In genomic region chr14:63795532-63795931, GRCh38 we compare ENCODE assay signal across 23 cellular contexts. TPM values are rescaled to one million over a fixed set of nuclear protein-coding genes. Genes with fewer than 3 reads are reported as not detected.
DNase-seq lines count a peak whose midpoint lies in the region; ATAC-seq and TF ChIP-seq lines count a peak whose summit lies in the region.
"Had no signal": no experiment of that assay in that cellular context is flagged by ENCODE, and none has a peak within 500 bp of the region (broad histone marks: within the 10 kb centered on the region; RNA-seq: fewer than 3 reads in every experiment).

No MANE protein-coding gene starts in this region.

- H2BK5ac ChIP-seq in H9 (ENCODE audit: insufficient read length, low read length): no peak overlapping the region

- no peak overlapping the region for H3T11ph ChIP-seq in H9 (ENCODE audit: low read length)

- no peak overlapping the region for H2AK5ac ChIP-seq in H9 (ENCODE audit: insufficient read length, low read length)

- no CpG with 5 or more reads among the region's 2 CpGs for WGBS in H9 (ENCODE audit: extremely low coverage, insufficient read length, low lambda C conversion rate)

- H3K36me3 Mint-ChIP-seq in H9 (ENCODE audit: insufficient read depth in 1 of 3, low read depth in 3 of 3): no peaks in the 10 kb centered on the region
- H3K36me3 Mint-ChIP-seq: CD4-positive, CD25-positive, alpha-beta regulatory T cell had no signal

- H3K4me1 ChIP-seq in OCI-LY1 (ENCODE audit: insufficient read depth, low read length, severe bottlenecking) (peaks cover 25% of the 10 kb centered on the region), H9 (ENCODE audit: insufficient read depth, low read length) (no peaks in the 10 kb centered on the region)

- no peaks in the 10 kb centered on the region; a peak in 1 of 4 replicates for H3K4me1 Mint-ChIP-seq in H9

- no peak overlapping the region for H2BK15ac ChIP-seq in H9 (ENCODE audit: low read depth, low read length)

- H4K5ac ChIP-seq in H9 (ENCODE audit: insufficient read length, low read depth, low read length): no peak overlapping the region

- H2AFZ ChIP-seq in OCI-LY1 (ENCODE audit: low read length) (peak overlapping the region; percentile 52; the same call in 1 of the 2 replicates), H9 (ENCODE audit: low read length) (no peak overlapping the region)
- H2AFZ ChIP-seq: PC-9 had no signal

- H3K79me1 ChIP-seq in H9 (ENCODE audit: insufficient read depth, low read depth, low read length, poor library complexity, severe bottlenecking): no peaks in the 10 kb centered on the region

- H3K27ac ChIP-seq in OCI-LY1 (ENCODE audit: low read depth, low read length, poor library complexity, severe bottlenecking) (no peak overlapping the region), H9 (ENCODE audit: insufficient read length, low read depth, low read length) (no peak overlapping the region)
- H3K27ac ChIP-seq: PC-9, SJSA1 had no signal

- H3K4ac ChIP-seq in H9 (ENCODE audit: low read depth, low read length): no peak overlapping the region

- H3K4me3 ChIP-seq in OCI-LY1 (ENCODE audit: low read depth, low read length, poor library complexity, severe bottlenecking): no peak overlapping the region
- H3K4me3 ChIP-seq: MG63, PC-9, SJSA1 had no signal

- H3K9me3 Mint-ChIP-seq in H9: no peaks in the 10 kb centered on the region; a peak in 1 of 5 replicates
- H3K9me3 Mint-ChIP-seq: CD4-positive, CD25-positive, alpha-beta regulatory T cell had no signal

- H3K27ac Mint-ChIP-seq in H9: no peak overlapping the region
- H3K27ac Mint-ChIP-seq: CD4-positive, CD25-positive, alpha-beta regulatory T cell had no signal

- peak; percentile 50 for ATAC-seq in HG02678 (IDR thresholded peaks at IDR 0.05; ENCODE audit: unreplicated experiment)
- ATAC-seq in esophagus mucosa: no peak
- no peak for ATAC-seq in GM19395 (IDR thresholded peaks at IDR 0.05; ENCODE audit: unreplicated experiment)
- ATAC-seq: Right ventricle myocardium inferior had no signal

- H3K79me2 ChIP-seq in OCI-LY1 (ENCODE audit: insufficient read depth, low read length) (no peaks in the 10 kb centered on the region), H9 (ENCODE audit: insufficient read depth, low read length) (no peaks in the 10 kb centered on the region)

- no peaks in the 10 kb centered on the region for H4K20me1 ChIP-seq in OCI-LY1 (ENCODE audit: insufficient read depth, low read length)
- no peaks in the 10 kb centered on the region for H4K20me1 ChIP-seq in H9 (ENCODE audit: control insufficient read depth, insufficient read depth, insufficient read length)

- H3K18ac ChIP-seq in H9 (ENCODE audit: insufficient read length, low read depth, low read length): no peak overlapping the region

- H3K9ac ChIP-seq in OCI-LY1 (ENCODE audit: low read length) (no peak overlapping the region), H9 (ENCODE audit: extremely low read depth, insufficient read length, low read length) (no peak overlapping the region)

- no peak overlapping the region for H2BK12ac ChIP-seq in H9 (ENCODE audit: insufficient read length, low read depth, low read length)

- no peak overlapping the region for H4K8ac ChIP-seq in H9 (replicated peaks; ENCODE audit: insufficient read length, low read depth, low read length)

- H3K56ac ChIP-seq in H9 (ENCODE audit: insufficient read length, low read depth, low read length): no peak overlapping the region

- H3K9me2 ChIP-seq in OCI-LY1 (ENCODE audit: low read depth, low read length): no peaks in the 10 kb centered on the region

- no peaks in the 10 kb centered on the region for H3K36me3 ChIP-seq in OCI-LY1 (ENCODE audit: insufficient read depth, low read length)
- H3K36me3 ChIP-seq: MG63, SJSA1 had no signal

- no peaks in the 10 kb centered on the region for H3K23me2 ChIP-seq in H9 (ENCODE audit: insufficient read length, low read depth, low read length, poor library complexity, severe bottlenecking)

- no peak overlapping the region for H3K4me3 Mint-ChIP-seq in H9
- H3K4me3 Mint-ChIP-seq: CD4-positive, CD25-positive, alpha-beta regulatory T cell had no signal

- H2BK120ac ChIP-seq in H9 (ENCODE audit: low read depth, low read length, poor library complexity, severe bottlenecking): no peak overlapping the region

- H3K27me3 Mint-ChIP-seq in H9 (ENCODE audit: low read depth): no peaks in the 10 kb centered on the region; the same call in 1 of the 2 replicates

- DNase-seq in NCI-H82 (lab: John Stamatoyannopoulos, UW) (peak; percentile 27), NCI-H82 treated with DMSO at 0.1 percent for 48 hours (lab: John Stamatoyannopoulos, UW; ENCODE audit: unreplicated experiment) (no peak), H9 (no peak)
- DNase-seq: CD4-positive, CD25-positive, alpha-beta regulatory T cell; DMS79; EL; GF-D8; IMR-90; KG1; MG63; NCI-H1105 treated with DMSO at 0.1 percent for 48 hours; NCI-H2029 treated with DMSO at 0.1 percent for 48 hours; NCI-H226; NCI-H510A; NK-92 treated with Interleukin-12 subunit alpha and Interleukin-12 subunit beta, amount 100 ng/mL, for 24 hours; PC-9; T-helper 2 cell had no signal

- H2BK20ac ChIP-seq in H9 (ENCODE audit: low read depth, low read length, poor library complexity, severe bottlenecking): no peak overlapping the region

- H3K27me3 ChIP-seq in OCI-LY1 (ENCODE audit: insufficient read depth, low read length) (no peaks in the 10 kb centered on the region), H9 (ENCODE audit: insufficient read depth, low read length) (no peaks in the 10 kb centered on the region)
- H3K27me3 ChIP-seq: MG63, SJSA1 had no signal

- H4K91ac ChIP-seq in H9 (ENCODE audit: insufficient read length, low read depth, low read length): no peak overlapping the region

- H3K23ac ChIP-seq in H9 (ENCODE audit: insufficient read length, low read depth, low read length): no peak overlapping the region

- no peaks in the 10 kb centered on the region for H3K9me3 ChIP-seq in OCI-LY1 (ENCODE audit: low read length)
- no peaks in the 10 kb centered on the region for H3K9me3 ChIP-seq in H9 (ENCODE audit: control insufficient read depth, low read depth, low read length)
- H3K9me3 ChIP-seq: MG63, SJSA1 had no signal

- no peaks in the 10 kb centered on the region for H3F3A ChIP-seq in OCI-LY1 (ENCODE audit: insufficient read depth, low read length)

- no peak overlapping the region for H3K14ac ChIP-seq in H9 (ENCODE audit: insufficient read depth, low read length)

- H3K4me2 ChIP-seq in OCI-LY1 (ENCODE audit: low read length) (no peak overlapping the region), H9 (ENCODE audit: insufficient read depth, insufficient read length, low read length) (no peak overlapping the region)
- H3K4me2 ChIP-seq: PC-9 had no signal

- TF ChIP-seq CTCF in OCI-LY1 (IDR thresholded peaks at IDR 0.05; ENCODE audit: low read length) (no peak), H9 (conservative IDR thresholded peaks at IDR 0.05) (no peak)

RNA-seq across cellular contexts. Expression of gene SYNE2, which starts 57.3 kb away (rescaled TPM):
- total RNA-seq in esophagus mucosa: 99.8 TPM
- 36.9 and 43.3 TPM in 2 replicates for total RNA-seq in H9 (2021)
